ENCODE assay signal across 11 cellular contexts in genomic region chr11:120180571-120181445, GRCh38. TPM values are rescaled to one million over a fixed set of nuclear protein-coding genes. Genes with fewer than 3 reads are reported as not detected.
A peak's percentile ranks its signal among the peaks of the same experiment; 100 is the strongest.
DNase-seq lines count a peak whose midpoint lies in the region; ATAC-seq, FAIRE-seq and TF ChIP-seq lines count a peak whose summit lies in the region.
"Had no signal": no experiment of that assay in that cellular context is flagged by ENCODE, and none has a peak within 500 bp of the region (broad histone marks: within the 10 kb centered on the region; RNA-seq: fewer than 3 reads in every experiment).

No MANE protein-coding gene starts in this region.

- no peak overlapping the region for H3K4me3 Mint-ChIP-seq in natural killer cell
- no peak overlapping the region for H3K4me3 Mint-ChIP-seq in natural killer cell treated with Interleukin-12 subunit alpha and Interleukin-12 subunit beta and Interleukin-15 and Interleukin-18, amount 100 ng/mL, for 72 hours
- H3K4me3 Mint-ChIP-seq in immature natural killer cell: no peak overlapping the region
- H3K4me3 Mint-ChIP-seq: activated naive CD8-positive, alpha-beta T cell treated with anti-CD3 and anti-CD28 coated beads, Interleukin-2, amount 10 ng/mL, durations not matched to agents 7 days and 5 days; memory B cell had no signal

- no peak overlapping the region for H3K4me2 ChIP-seq in HepG2 (ENCODE audit: low read depth, low read length)

- TF ChIP-seq EP300 in HepG2 (IDR thresholded peaks at IDR 0.05; ENCODE audit: low read depth in 2 of 2, low read length in 2 of 2): no peak
- TF ChIP-seq EP300 in HepG2 (CRISPR knock-in tag; IDR thresholded peaks at IDR 0.05; ENCODE audit: borderline replicate concordance): no peak

- H3K36me3 Mint-ChIP-seq in natural killer cell (no peaks in the 10 kb centered on the region), immature natural killer cell (no peaks in the 10 kb centered on the region)
- H3K36me3 Mint-ChIP-seq in natural killer cell treated with Interleukin-12 subunit alpha and Interleukin-12 subunit beta and Interleukin-15 and Interleukin-18, amount 100 ng/mL, for 72 hours: no peaks in the 10 kb centered on the region
- H3K36me3 Mint-ChIP-seq: activated naive CD8-positive, alpha-beta T cell treated with anti-CD3 and anti-CD28 coated beads, Interleukin-2, amount 10 ng/mL, durations not matched to agents 7 days and 5 days; memory B cell had no signal

- no peaks in the 10 kb centered on the region for H3K9me3 ChIP-seq in HepG2 (ENCODE audit: low read length)

- no TSS peak for BruUV-seq in HepG2 (replicated peaks; lab: Mats Ljungman, UMichigan)

- 86% methylated on average over 11 of the region's 13 CpGs for WGBS in HepG2 (ENCODE audit: low lambda C conversion rate)

- H3K27me3 ChIP-seq in HepG2 (ENCODE audit: control insufficient read depth in 1 of 2, insufficient read depth in 2 of 2, low read length in 2 of 2): no peaks in the 10 kb centered on the region

- H3K27ac ChIP-seq in HepG2 (ENCODE audit: extremely low read length, insufficient read depth, low read length): no peak overlapping the region
- H3K27ac ChIP-seq: SK-N-MC had no signal

- H3K9me3 Mint-ChIP-seq in natural killer cell: no peaks in the 10 kb centered on the region
- H3K9me3 Mint-ChIP-seq in natural killer cell treated with Interleukin-12 subunit alpha and Interleukin-12 subunit beta and Interleukin-15 and Interleukin-18, amount 100 ng/mL, for 72 hours: no peaks in the 10 kb centered on the region
- H3K9me3 Mint-ChIP-seq in immature natural killer cell: no peaks in the 10 kb centered on the region
- H3K9me3 Mint-ChIP-seq: activated naive CD8-positive, alpha-beta T cell treated with anti-CD3 and anti-CD28 coated beads, Interleukin-2, amount 10 ng/mL, durations not matched to agents 7 days and 5 days had no signal

- H3K27me3 Mint-ChIP-seq in natural killer cell (ENCODE audit: low read depth in 2 of 2) (peaks cover 18% of the 10 kb centered on the region in 2 donors), immature natural killer cell (ENCODE audit: low read depth in 3 of 3) (peaks cover 1 to 7% (median 4%) of the 10 kb centered on the region in 3 donors)
- H3K27me3 Mint-ChIP-seq in natural killer cell treated with Interleukin-12 subunit alpha and Interleukin-12 subunit beta and Interleukin-15 and Interleukin-18, amount 100 ng/mL, for 72 hours: peaks cover 16 to 21% of the 10 kb centered on the region in 2 donors

- peaks cover 61% of the 10 kb centered on the region for H3K4me1 ChIP-seq in HepG2 (ENCODE audit: insufficient read depth, low read length)

- TF ChIP-seq RAD21 in HepG2 (CRISPR knock-in tag; IDR thresholded peaks at IDR 0.05): peak; percentile 26; the same call in 1 of the 2 replicates

- peaks cover 2% of the 10 kb centered on the region for H3K79me2 ChIP-seq in HepG2 (ENCODE audit: insufficient read depth, low read length)

- CTCF ChIA-PET in HepG2 (lab: Yijun Ruan, JAX; ENCODE audit: low intra/inter-chr PET ratio, low total read pairs): no interaction called here

- ATAC-seq in natural killer cell (no peak), HepG2 (no peak), GM19324 (IDR thresholded peaks at IDR 0.05; ENCODE audit: low FRiP score, unreplicated experiment) (no peak), HG03439 (IDR thresholded peaks at IDR 0.05; ENCODE audit: unreplicated experiment) (no peak)
- ATAC-seq in natural killer cell treated with Interleukin-12 subunit alpha and Interleukin-12 subunit beta and Interleukin-15 and Interleukin-18, amount 100 ng/mL, for 72 hours: no peak

- in situ Hi-C loops in HepG2 (cut with HindIII; ENCODE audit: extremely low pct_ligation_motif_present, low pct_unique_long_range_greater_than_20kb): no loop called here

- POLR2A ChIA-PET in HepG2 (lab: Yijun Ruan, JAX): interaction anchor here (0.5 to 2.3 kb wide), 9 partner anchors 10 to 145 kb away, joined by 3 to 13 read pairs (median 4); no protein-coding TSS in a partner anchor

- H2AFZ ChIP-seq in HepG2 (ENCODE audit: low read length): no peak overlapping the region

- TF ChIP-seq CTCF in natural killer cell (IDR thresholded peaks at IDR 0.05): no peak
- TF ChIP-seq CTCF in choroid plexus epithelial cell (conservative IDR thresholded peaks at IDR 0.05; ENCODE audit: low read depth, low read length): peak; percentile 47
- TF ChIP-seq CTCF in HepG2 (CRISPR knock-in tag; IDR thresholded peaks at IDR 0.05): peak; percentile 46

- no peaks in the 10 kb centered on the region for H4K20me1 ChIP-seq in HepG2 (ENCODE audit: insufficient read depth, low read length)

- intact Hi-C loops in natural killer cell (cut with micrococcal nuclease) (no loop called here), HepG2 (cut with micrococcal nuclease; ENCODE audit: unreplicated experiment) (loop anchor here (10.0 kb wide), 1 partner anchor 516 kb away; no protein-coding TSS in a partner anchor)

- H3K36me3 ChIP-seq in HepG2 (replicated peaks in 1 of 2; ENCODE audit: control insufficient read depth in 1 of 2, insufficient read depth in 2 of 2, low read length in 2 of 2): no peaks in the 10 kb centered on the region

- H3K4me3 ChIP-seq in choroid plexus epithelial cell (ENCODE audit: low read depth, low read length): no peak overlapping the region
- no peak overlapping the region for H3K4me3 ChIP-seq in HepG2 (replicated peaks in 1 of 3; ENCODE audit: insufficient read depth in 1 of 3, low read depth in 2 of 3, low read length in 3 of 3)
- H3K4me3 ChIP-seq: SK-N-MC had no signal

- DNase-seq in natural killer cell: peak; percentile 5
- DNase-seq in natural killer cell treated with Interleukin-12 subunit alpha and Interleukin-12 subunit beta and Interleukin-15 and Interleukin-18, amount 100 ng/mL, for 72 hours (ENCODE audit: low spot score): no peak
- DNase-seq in choroid plexus epithelial cell (ENCODE audit: low read depth): peak; percentile 36
- DNase-seq in HepG2 (ENCODE audit: low spot score): peak; percentile 20
- DNase-seq in LoVo (ENCODE audit: low spot score): no peak
- DNase-seq in immature natural killer cell: no peak
- DNase-seq: activated naive CD8-positive, alpha-beta T cell treated with anti-CD3 and anti-CD28 coated beads, Interleukin-2, amount 10 ng/mL, durations not matched to agents 7 days and 5 days had no signal

- H3K9ac ChIP-seq in HepG2 (ENCODE audit: insufficient read depth, low read depth, low read length): no peak overlapping the region

- no peak for FAIRE-seq in HepG2 (lab: Jason Lieb, UNC)

- H3K4me1 Mint-ChIP-seq in natural killer cell (no peaks in the 10 kb centered on the region), immature natural killer cell (no peaks in the 10 kb centered on the region)
- H3K4me1 Mint-ChIP-seq in natural killer cell treated with Interleukin-12 subunit alpha and Interleukin-12 subunit beta and Interleukin-15 and Interleukin-18, amount 100 ng/mL, for 72 hours (ENCODE audit: low read depth in 2 of 2): no peaks in the 10 kb centered on the region
- H3K4me1 Mint-ChIP-seq: activated naive CD8-positive, alpha-beta T cell treated with anti-CD3 and anti-CD28 coated beads, Interleukin-2, amount 10 ng/mL, durations not matched to agents 7 days and 5 days; memory B cell had no signal

- TF ChIP-seq POLR2A in HepG2 (IDR thresholded peaks at IDR 0.05; ENCODE audit: insufficient read depth in 1 of 2, low read depth in 2 of 2, low read length in 2 of 2): no peak

- H3K27ac Mint-ChIP-seq in natural killer cell (no peak overlapping the region), immature natural killer cell (no peak overlapping the region)
- H3K27ac Mint-ChIP-seq in natural killer cell treated with Interleukin-12 subunit alpha and Interleukin-12 subunit beta and Interleukin-15 and Interleukin-18, amount 100 ng/mL, for 72 hours: no peak overlapping the region
- H3K27ac Mint-ChIP-seq: activated naive CD8-positive, alpha-beta T cell treated with anti-CD3 and anti-CD28 coated beads, Interleukin-2, amount 10 ng/mL, durations not matched to agents 7 days and 5 days; memory B cell had no signal

RNA-seq across cellular contexts. Expression of gene OAF, which starts 30.0 kb away (rescaled TPM):
- total RNA-seq in natural killer cell (1 to 10 TPM; 2.8 to 5.1 (median 3.8) TPM), HepG2 (2016; rRNA removed; fragmentation: Illumina TruSeq; extraction: Trizol) (37.5 and 63.7 TPM in 2 replicates)
- total RNA-seq in natural killer cell treated with Interleukin-12 subunit alpha and Interleukin-12 subunit beta and Interleukin-15 and Interleukin-18, amount 100 ng/mL, for 72 hours: 1 to 10 TPM; 1.1 to 1.9 TPM
- 67.5 and 74.8 TPM in 2 replicates for total RNA-seq in HepG2 (2016; cell fraction: cytosol; rRNA removed; fragmentation: Illumina TruSeq; extraction: Trizol; ENCODE audit: low read depth)
- 30.7 and 64.6 TPM in 2 replicates for total RNA-seq in HepG2 (2016; cell fraction: insoluble cytoplasmic fraction; rRNA removed; fragmentation: Illumina TruSeq; extraction: Trizol)
- total RNA-seq in HepG2 (2016; cell fraction: membrane; rRNA removed; fragmentation: Illumina TruSeq; extraction: Trizol): 118 and 139 TPM in 2 replicates
- 44.9 and 59.4 TPM in 2 replicates for total RNA-seq in HepG2 (2016; cell fraction: nucleus; rRNA removed; fragmentation: Illumina TruSeq; extraction: Trizol)
- polyA plus RNA-seq in HepG2 (2011; rRNA removed) (92.9 and 94.6 TPM in 2 replicates), immature natural killer cell (1 to 10 TPM; 1.9 to 2.5 (median 2.4) TPM)
- polyA plus RNA-seq in HepG2 (2011; cell fraction: cytosol; rRNA removed): 77.3 and 145 TPM in 2 replicates
- polyA plus RNA-seq in HepG2 (2011; cell fraction: nucleus; rRNA removed): 93.1 and 106 TPM in 2 replicates
- polyA plus RNA-seq in HepG2 (2012): 22.4 and 31.8 TPM in 2 replicates
- 159 and 175 TPM in 2 replicates for polyA plus RNA-seq in HepG2 (2016; cell fraction: cytosol; fragmentation: Illumina TruSeq; extraction: Trizol; ENCODE audit: low read depth)
- polyA plus RNA-seq in HepG2 (2016; cell fraction: insoluble cytoplasmic fraction; fragmentation: Illumina TruSeq; extraction: Trizol; ENCODE audit: low read depth): 64.4 and 78.3 TPM in 2 replicates
- polyA plus RNA-seq in HepG2 (2016; cell fraction: membrane; fragmentation: Illumina TruSeq; extraction: Trizol; ENCODE audit: low read depth): 207 and 216 TPM in 2 replicates
- 162 and 173 TPM in 2 replicates for polyA plus RNA-seq in HepG2 (2016; cell fraction: nucleus; fragmentation: Illumina TruSeq; extraction: Trizol; ENCODE audit: insufficient read depth, low read depth)
- polyA minus RNA-seq in HepG2 (2011; rRNA and poly(A)+ RNA removed; ENCODE audit: low replicate concordance): 19.0 and 113 TPM in 2 replicates
- 47.6 and 70.8 TPM in 2 replicates for polyA minus RNA-seq in HepG2 (2011; cell fraction: cytosol; rRNA and poly(A)+ RNA removed)
- 28.5 and 32.1 TPM in 2 replicates for polyA minus RNA-seq in HepG2 (2011; cell fraction: nucleus; rRNA and poly(A)+ RNA removed)

RNA-seq across cellular contexts. Expression of gene TRIM29, which starts 42.9 kb away (rescaled TPM):
- not detected for total RNA-seq in natural killer cell
- not detected for total RNA-seq in natural killer cell treated with Interleukin-12 subunit alpha and Interleukin-12 subunit beta and Interleukin-15 and Interleukin-18, amount 100 ng/mL, for 72 hours
- 0.84 and 0.86 TPM in 2 replicates for total RNA-seq in HepG2 (2016; rRNA removed; fragmentation: Illumina TruSeq; extraction: Trizol)
- not detected in 2 replicates for total RNA-seq in HepG2 (2016; cell fraction: cytosol; rRNA removed; fragmentation: Illumina TruSeq; extraction: Trizol; ENCODE audit: low read depth)
- total RNA-seq in HepG2 (2016; cell fraction: insoluble cytoplasmic fraction; rRNA removed; fragmentation: Illumina TruSeq; extraction: Trizol): 0.58 and 0.74 TPM in 2 replicates
- total RNA-seq in HepG2 (2016; cell fraction: membrane; rRNA removed; fragmentation: Illumina TruSeq; extraction: Trizol): 0.62 and 0.72 TPM in 2 replicates
- 1.7 and 2.0 TPM in 2 replicates for total RNA-seq in HepG2 (2016; cell fraction: nucleus; rRNA removed; fragmentation: Illumina TruSeq; extraction: Trizol)
- polyA plus RNA-seq in HepG2 (2011; rRNA removed): 0.86 and 1.2 TPM in 2 replicates
- polyA plus RNA-seq in HepG2 (2011; cell fraction: cytosol; rRNA removed): 0.78 and 0.83 TPM in 2 replicates
- 2.2 and 4.0 TPM in 2 replicates for polyA plus RNA-seq in HepG2 (2011; cell fraction: nucleus; rRNA removed)
- polyA plus RNA-seq in HepG2 (2012): 0.47 and 0.95 TPM in 2 replicates
- 0.41 and 0.44 TPM in 2 replicates for polyA plus RNA-seq in HepG2 (2016; cell fraction: cytosol; fragmentation: Illumina TruSeq; extraction: Trizol; ENCODE audit: low read depth)
- 0.74 and 0.80 TPM in 2 replicates for polyA plus RNA-seq in HepG2 (2016; cell fraction: insoluble cytoplasmic fraction; fragmentation: Illumina TruSeq; extraction: Trizol; ENCODE audit: low read depth)
- 0.31 and 0.92 TPM in 2 replicates for polyA plus RNA-seq in HepG2 (2016; cell fraction: membrane; fragmentation: Illumina TruSeq; extraction: Trizol; ENCODE audit: low read depth)
- polyA plus RNA-seq in HepG2 (2016; cell fraction: nucleus; fragmentation: Illumina TruSeq; extraction: Trizol; ENCODE audit: insufficient read depth, low read depth): 0.56 and 0.81 TPM in 2 replicates
- 14.4 and 285 TPM in 2 replicates for polyA minus RNA-seq in HepG2 (2011; rRNA and poly(A)+ RNA removed; ENCODE audit: low replicate concordance)
- polyA minus RNA-seq in HepG2 (2011; cell fraction: cytosol; rRNA and poly(A)+ RNA removed): 1.2 and 2.0 TPM in 2 replicates
- 6.6 and 14.2 TPM in 2 replicates for polyA minus RNA-seq in HepG2 (2011; cell fraction: nucleus; rRNA and poly(A)+ RNA removed)
- not detected for polyA plus RNA-seq in immature natural killer cell
- total RNA-seq: activated naive CD8-positive, alpha-beta T cell treated with anti-CD3 and anti-CD28 coated beads, Interleukin-2, amount 10 ng/mL, durations not matched to agents 7 days and 5 days had no signal

RNA-seq across cellular contexts. Expression of gene POU2F3, which starts 59.1 kb away (rescaled TPM):
- not detected for total RNA-seq in natural killer cell
- total RNA-seq in natural killer cell treated with Interleukin-12 subunit alpha and Interleukin-12 subunit beta and Interleukin-15 and Interleukin-18, amount 100 ng/mL, for 72 hours: not detected
- total RNA-seq in HepG2 (2016; rRNA removed; fragmentation: Illumina TruSeq; extraction: Trizol): not detected in 2 replicates
- not detected in 2 replicates for total RNA-seq in HepG2 (2016; cell fraction: cytosol; rRNA removed; fragmentation: Illumina TruSeq; extraction: Trizol; ENCODE audit: low read depth)
- not detected in 2 replicates for total RNA-seq in HepG2 (2016; cell fraction: insoluble cytoplasmic fraction; rRNA removed; fragmentation: Illumina TruSeq; extraction: Trizol)
- total RNA-seq in HepG2 (2016; cell fraction: membrane; rRNA removed; fragmentation: Illumina TruSeq; extraction: Trizol): not detected in 2 replicates
- not detected in 2 replicates for total RNA-seq in HepG2 (2016; cell fraction: nucleus; rRNA removed; fragmentation: Illumina TruSeq; extraction: Trizol)
- not detected in 2 replicates for polyA plus RNA-seq in HepG2 (2011; rRNA removed)
- not detected in 2 replicates for polyA plus RNA-seq in HepG2 (2011; cell fraction: cytosol; rRNA removed)
- not detected in 2 replicates for polyA plus RNA-seq in HepG2 (2011; cell fraction: nucleus; rRNA removed)
- not detected in 2 replicates for polyA plus RNA-seq in HepG2 (2012)
- polyA plus RNA-seq in HepG2 (2016; cell fraction: cytosol; fragmentation: Illumina TruSeq; extraction: Trizol; ENCODE audit: low read depth): not detected in 2 replicates
- polyA plus RNA-seq in HepG2 (2016; cell fraction: insoluble cytoplasmic fraction; fragmentation: Illumina TruSeq; extraction: Trizol; ENCODE audit: low read depth): not detected in 2 replicates
- not detected in 2 replicates for polyA plus RNA-seq in HepG2 (2016; cell fraction: membrane; fragmentation: Illumina TruSeq; extraction: Trizol; ENCODE audit: low read depth)
- polyA plus RNA-seq in HepG2 (2016; cell fraction: nucleus; fragmentation: Illumina TruSeq; extraction: Trizol; ENCODE audit: insufficient read depth, low read depth): not detected in 2 replicates
- polyA minus RNA-seq in HepG2 (2011; rRNA and poly(A)+ RNA removed; ENCODE audit: low replicate concordance): 0.30 TPM in 1 of 2 replicates, not detected in the other
- polyA minus RNA-seq in HepG2 (2011; cell fraction: cytosol; rRNA and poly(A)+ RNA removed): not detected in 2 replicates
- not detected in 2 replicates for polyA minus RNA-seq in HepG2 (2011; cell fraction: nucleus; rRNA and poly(A)+ RNA removed)
- polyA plus RNA-seq in immature natural killer cell: not detected
- total RNA-seq: activated naive CD8-positive, alpha-beta T cell treated with anti-CD3 and anti-CD28 coated beads, Interleukin-2, amount 10 ng/mL, durations not matched to agents 7 days and 5 days had no signal

Comparison
In these comparisons a context has a peak if more than half of its experiments do, and no peak if none do; other contexts are left out.
1. DNase-seq: peak in natural killer cell (single experiment), choroid plexus epithelial cell (single experiment) and HepG2 (single experiment); none in natural killer cell treated with Interleukin-12 subunit alpha and Interleukin-12 subunit beta and Interleukin-15 and Interleukin-18, amount 100 ng/mL, for 72 hours (single experiment), LoVo (single experiment) and immature natural killer cell (0 of 3).
2. RNA of gene OAF, which starts 30.0 kb away (total RNA-seq): 30.7 to 139 TPM in HepG2; 2.8 to 5.1 TPM in natural killer cell and 1.1 to 1.9 TPM in natural killer cell treated with Interleukin-12 subunit alpha and Interleukin-12 subunit beta and Interleukin-15 and Interleukin-18, amount 100 ng/mL, for 72 hours; every median in the first group is over 4 times any median in the second.